Comparison of ENCODE assay signal across 15 cellular contexts in genomic region chr12:52847335-52848102, GRCh38. TPM values are rescaled to one million over a fixed set of nuclear protein-coding genes. Genes with fewer than 3 reads are reported as not detected.
DNase-seq lines count a peak whose midpoint lies in the region; ATAC-seq and TF ChIP-seq lines count a peak whose summit lies in the region.
"Had no signal": no experiment of that assay in that cellular context is flagged by ENCODE, and none has a peak within 500 bp of the region (broad histone marks: within the 10 kb centered on the region; RNA-seq: fewer than 3 reads in every experiment).

No MANE protein-coding gene starts in this region.

- no peak overlapping the region for H3K18ac ChIP-seq in neuronal stem cell (ENCODE audit: low read length)

- H3K4ac ChIP-seq in neuronal stem cell (ENCODE audit: low read length), result no peak overlapping the region

- H3K27me3 ChIP-seq in neuronal stem cell (ENCODE audit: control insufficient read depth in 3 of 3, insufficient read depth in 3 of 3, low read depth in 1 of 3, low read length in 3 of 3), result peaks cover 0 to 5% (median 0%) of the 10 kb centered on the region in 3 experiments
- H3K27me3 ChIP-seq: BLaER1, upper lobe of left lung had no signal

- in situ Hi-C loops in astrocyte of the spinal cord (cut with HindIII; ENCODE audit: low sequenced_read_pairs), result no loop called here

- H3K4me2 ChIP-seq in neuronal stem cell (ENCODE audit: insufficient read depth, low read length, poor library complexity, severe bottlenecking), result no peak overlapping the region
- H3K4me2 ChIP-seq: BLaER1 had no signal

- H2BK120ac ChIP-seq in neuronal stem cell (ENCODE audit: low read depth, low read length), result no peak overlapping the region

- H3K4me3 Mint-ChIP-seq in T-cell, result no peak overlapping the region
- H3K4me3 Mint-ChIP-seq in activated CD8-positive, alpha-beta T cell treated with anti-CD3 and anti-CD28 coated beads for 36 hours, result no peak overlapping the region

- H2BK12ac ChIP-seq in neuronal stem cell (ENCODE audit: low read length), result no peak overlapping the region

- H3K9ac ChIP-seq in neuronal stem cell (ENCODE audit: low read depth, low read length, poor library complexity), result no peak overlapping the region
- H3K9ac ChIP-seq: BLaER1 had no signal

- H3K27ac Mint-ChIP-seq in T-cell, result peak overlapping the region in 1 of 2 donors; percentile 29
- no peak overlapping the region for H3K27ac Mint-ChIP-seq in activated CD8-positive, alpha-beta T cell treated with anti-CD3 and anti-CD28 coated beads for 36 hours

- peaks cover 0 to 7% of the 10 kb centered on the region in 2 donors for H3K4me1 ChIP-seq in neuronal stem cell (ENCODE audit: control insufficient read depth in 2 of 2, insufficient read depth in 1 of 2, low read depth in 1 of 2, low read length in 2 of 2)

- H3K9me3 ChIP-seq in neuronal stem cell (replicated peaks in 1 of 2; ENCODE audit: control insufficient read depth in 2 of 2, insufficient read depth in 1 of 2, low read depth in 1 of 2, low read length in 2 of 2), result no peaks in the 10 kb centered on the region
- H3K9me3 ChIP-seq: BLaER1, upper lobe of left lung had no signal

- intact Hi-C loops in activated CD8-positive, alpha-beta T cell treated with anti-CD3 and anti-CD28 coated beads for 36 hours (cut with micrococcal nuclease), result no loop called here

- no peak overlapping the region for H2AFZ ChIP-seq in neuronal stem cell (ENCODE audit: low read length)

- ATAC-seq in T-cell (replicated peaks in 1 of 4) (no peak), HG03520 (IDR thresholded peaks at IDR 0.05; ENCODE audit: unreplicated experiment) (no peak), HG03469 (IDR thresholded peaks at IDR 0.05; ENCODE audit: unreplicated experiment) (no peak)
- ATAC-seq in activated CD8-positive, alpha-beta T cell treated with anti-CD3 and anti-CD28 coated beads for 36 hours, result no peak

- H3K4me1 Mint-ChIP-seq in T-cell, result peaks cover 0 to 2% (median 0%) of the 10 kb centered on the region in 3 donors
- H3K4me1 Mint-ChIP-seq in activated CD8-positive, alpha-beta T cell treated with anti-CD3 and anti-CD28 coated beads for 36 hours (ENCODE audit: low read depth), result no peaks in the 10 kb centered on the region

- H2AK5ac ChIP-seq in neuronal stem cell (ENCODE audit: low read depth, low read length), result no peak overlapping the region

- DNase-seq in AG08395 (ENCODE audit: low spot score) (peak; percentile 32), HK-2 (ENCODE audit: unreplicated experiment) (peak; percentile 81), astrocyte of the spinal cord (ENCODE audit: low read depth, low spot score) (peak; percentile 32), neuronal stem cell (ENCODE audit: low spot score) (no peak), T-cell (no peak)
- DNase-seq in activated CD8-positive, alpha-beta T cell treated with anti-CD3 and anti-CD28 coated beads for 36 hours, result no peak
- DNase-seq: activated T-cell treated with anti-CD3 and anti-CD28 coated beads for 4 hours, dermis blood vessel endothelial cell, upper lobe of left lung had no signal

- H3K36me3 Mint-ChIP-seq in T-cell, result no peaks in the 10 kb centered on the region
- H3K36me3 Mint-ChIP-seq in activated CD8-positive, alpha-beta T cell treated with anti-CD3 and anti-CD28 coated beads for 36 hours (ENCODE audit: low read depth), result no peaks in the 10 kb centered on the region

- CTCF ChIA-PET in T-cell (lab: Charles Lee), result no interaction called here
- CTCF ChIA-PET in activated CD8-positive, alpha-beta T cell treated with anti-CD3 and anti-CD28 coated beads for 36 hours (lab: Charles Lee), result no interaction called here

- H3K23ac ChIP-seq in neuronal stem cell (ENCODE audit: low read depth, low read length, poor library complexity), result peak overlapping the region; percentile 50

- H3K14ac ChIP-seq in neuronal stem cell (ENCODE audit: low read length), result no peak overlapping the region

- no peak overlapping the region for H2BK15ac ChIP-seq in neuronal stem cell (ENCODE audit: low read length)

- H3K27ac ChIP-seq in neuronal stem cell (replicated peaks; ENCODE audit: low read length), result no peak overlapping the region
- H3K27ac ChIP-seq: BLaER1, upper lobe of left lung had no signal

- no peaks in the 10 kb centered on the region for H3K9me3 Mint-ChIP-seq in T-cell
- no peaks in the 10 kb centered on the region for H3K9me3 Mint-ChIP-seq in activated CD8-positive, alpha-beta T cell treated with anti-CD3 and anti-CD28 coated beads for 36 hours

- H3K27me3 Mint-ChIP-seq in T-cell, result peaks cover 12 to 13% of the 10 kb centered on the region in 2 donors
- H3K27me3 Mint-ChIP-seq in activated CD8-positive, alpha-beta T cell treated with anti-CD3 and anti-CD28 coated beads for 36 hours, result no peaks in the 10 kb centered on the region

- no peak overlapping the region for H4K8ac ChIP-seq in neuronal stem cell (ENCODE audit: low read depth, low read length)

- no peaks in the 10 kb centered on the region for H3K36me3 ChIP-seq in neuronal stem cell (replicated peaks in 1 of 2; ENCODE audit: control insufficient read depth in 2 of 2, insufficient read depth in 2 of 2, low read length in 2 of 2)
- H3K36me3 ChIP-seq: BLaER1, upper lobe of left lung had no signal

- WGBS in neuronal stem cell (ENCODE audit: extremely low coverage in 2 of 2, insufficient read length in 2 of 2, insufficient replicate concordance in 1 of 2), 2 donors, result no CpG with 5 or more reads among the region's 12 CpGs

- no peak overlapping the region for H4K91ac ChIP-seq in neuronal stem cell (ENCODE audit: low read depth, low read length, poor library complexity)

- H3K4me3 ChIP-seq in astrocyte of the spinal cord (ENCODE audit: low read depth, low read length) (no peak overlapping the region), neuronal stem cell (ENCODE audit: low read length in 2 of 2) (no peak overlapping the region)
- H3K4me3 ChIP-seq: BLaER1, upper lobe of left lung had no signal

- TF ChIP-seq CTCF in astrocyte of the spinal cord (IDR thresholded peaks at IDR 0.05; ENCODE audit: low read depth, low read length), result no peak
- no peak for TF ChIP-seq CTCF in activated CD8-positive, alpha-beta T cell treated with anti-CD3 and anti-CD28 coated beads for 36 hours (IDR thresholded peaks at IDR 0.05)

- no peak overlapping the region for H2BK5ac ChIP-seq in neuronal stem cell (ENCODE audit: low read length)

- peaks cover 2% of the 10 kb centered on the region for H3K79me1 ChIP-seq in neuronal stem cell (ENCODE audit: low read depth, low read length)

- POLR2A ChIA-PET in T-cell (lab: Charles Lee), result no interaction called here
- POLR2A ChIA-PET in activated CD8-positive, alpha-beta T cell treated with anti-CD3 and anti-CD28 coated beads for 36 hours (lab: Charles Lee), result interaction anchor here (0.6 kb wide), 1 partner anchor 57 kb away, joined by 3 read pairs; no protein-coding TSS in a partner anchor

RNA-seq across cellular contexts. Expression of gene KRT78, which starts 1.3 kb away (rescaled TPM):
- polyA plus RNA-seq in neuronal stem cell (2013, experiment 1 of 2), result not detected
- not detected for polyA plus RNA-seq in neuronal stem cell (2013, experiment 2 of 2)
- not detected for total RNA-seq in T-cell
- total RNA-seq in activated CD8-positive, alpha-beta T cell treated with anti-CD3 and anti-CD28 coated beads for 36 hours, result not detected
- total RNA-seq: dermis blood vessel endothelial cell, mucosa of gallbladder had no signal

RNA-seq across cellular contexts. Expression of gene KRT79, which starts 13.4 kb away (rescaled TPM):
- not detected for polyA plus RNA-seq in neuronal stem cell (2013, experiment 1 of 2)
- not detected for polyA plus RNA-seq in neuronal stem cell (2013, experiment 2 of 2)
- under 1 TPM in 1 of 5 donors, not detected in 4; 0.28 TPM for total RNA-seq in T-cell
- total RNA-seq in activated CD8-positive, alpha-beta T cell treated with anti-CD3 and anti-CD28 coated beads for 36 hours, result 1 to 10 TPM in 1 of 2 experiments, under 1 TPM in 1; 0.87 to 1.6 TPM
- total RNA-seq: dermis blood vessel endothelial cell, G401, mucosa of gallbladder had no signal

RNA-seq across cellular contexts. Expression of gene KRT4, which starts 33.6 kb away (rescaled TPM):
- not detected for polyA plus RNA-seq in neuronal stem cell (2013, experiment 1 of 2)
- polyA plus RNA-seq in neuronal stem cell (2013, experiment 2 of 2), result not detected
- not detected for total RNA-seq in T-cell
- total RNA-seq in activated CD8-positive, alpha-beta T cell treated with anti-CD3 and anti-CD28 coated beads for 36 hours, result under 1 TPM; 0.11 to 0.16 TPM
- total RNA-seq: dermis blood vessel endothelial cell, G401, mucosa of gallbladder had no signal

RNA-seq across cellular contexts. Expression of gene KRT3, which starts 51.6 kb away (rescaled TPM):
- polyA plus RNA-seq in neuronal stem cell (2013, experiment 1 of 2), result not detected
- polyA plus RNA-seq in neuronal stem cell (2013, experiment 2 of 2), result not detected
- total RNA-seq in T-cell, result not detected
- not detected for total RNA-seq in activated CD8-positive, alpha-beta T cell treated with anti-CD3 and anti-CD28 coated beads for 36 hours
- total RNA-seq: dermis blood vessel endothelial cell, G401, mucosa of gallbladder, upper lobe of left lung had no signal
- polyA plus RNA-seq: adipose tissue had no signal

RNA-seq across cellular contexts. Expression of gene KRT8, which starts 57.4 kb away (rescaled TPM):
- 179 TPM for polyA plus RNA-seq in neuronal stem cell (2013, experiment 1 of 2)
- polyA plus RNA-seq in neuronal stem cell (2013, experiment 2 of 2), result 174 TPM
- total RNA-seq in T-cell, result 10 to 100 TPM in 2 of 5 donors, 1 to 10 TPM in 1, under 1 TPM in 2; 0.42 to 13.3 (median 8.0) TPM
- total RNA-seq in activated CD8-positive, alpha-beta T cell treated with anti-CD3 and anti-CD28 coated beads for 36 hours, result under 1 TPM; 0.29 to 0.40 TPM

Comparison
In these comparisons a context has a peak if more than half of its experiments do, and no peak if none do; other contexts are left out.
1. DNase-seq: peak in AG08395 (single experiment), HK-2 (single experiment) and astrocyte of the spinal cord (single experiment); none in neuronal stem cell (single experiment), T-cell (0 of 34) and activated CD8-positive, alpha-beta T cell treated with anti-CD3 and anti-CD28 coated beads for 36 hours (single experiment).